ENCODE assay signal across 20 cellular contexts in the genomic region with DNA sequence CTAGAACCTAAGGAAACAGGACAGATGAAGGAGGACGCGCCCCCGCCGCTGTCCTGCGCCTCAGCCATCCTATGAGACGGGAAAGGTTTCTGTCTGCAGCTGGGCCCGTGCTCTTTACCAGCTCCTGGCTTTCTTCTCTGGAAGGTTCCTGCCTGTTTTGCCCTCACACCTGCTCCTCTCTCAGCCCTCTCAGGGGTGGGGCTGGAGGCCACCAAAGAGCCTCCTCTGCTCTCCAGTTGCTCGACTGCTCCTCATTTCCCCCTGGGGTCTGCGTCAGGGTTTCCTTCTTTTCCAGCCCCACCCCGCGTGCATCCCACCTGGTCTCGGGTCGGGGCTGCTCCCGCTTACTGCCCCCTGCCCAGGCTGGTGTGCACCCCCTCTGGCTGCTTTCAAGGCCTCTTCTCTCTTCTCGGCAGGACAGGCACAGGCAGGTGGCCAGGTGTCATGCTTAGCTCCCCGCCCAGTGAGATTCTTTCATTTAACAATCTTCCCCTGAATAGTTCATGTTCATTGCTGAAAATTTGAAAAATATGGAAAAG. TPM values are rescaled to one million over a fixed set of nuclear protein-coding genes. Genes with fewer than 3 reads are reported as not detected.
DNase-seq lines count a peak whose midpoint lies in the region; ATAC-seq and TF ChIP-seq lines count a peak whose summit lies in the region.
"Had no signal": no experiment of that assay in that cellular context is flagged by ENCODE, and none has a peak within 500 bp of the region (broad histone marks: within the 10 kb centered on the region; RNA-seq: fewer than 3 reads in every experiment).

No MANE protein-coding gene starts in this region.

- no peak overlapping the region for H3K27ac ChIP-seq in spleen

- intact Hi-C loops in spleen (cut with DNase I; ENCODE audit: low total_unique reads), result no loop called here

- peaks cover 5 to 10% (median 8%) of the 10 kb centered on the region in 6 donors for H3K4me1 ChIP-seq in spleen
- H3K4me1 ChIP-seq: BE2C had no signal

- no peak for TF ChIP-seq CTCF in WTC11 (IDR thresholded peaks at IDR 0.05)
- no peak for TF ChIP-seq CTCF in spleen (IDR thresholded peaks at IDR 0.05 in 8 of 11, conservative IDR thresholded peaks at IDR 0.05 in 3 of 11)

- H3K36me3 Mint-ChIP-seq in WTC11, result no peaks in the 10 kb centered on the region

- no peak for TF ChIP-seq POLR2A in spleen (IDR thresholded peaks at IDR 0.05)

- no peak overlapping the region for H3K4me3 ChIP-seq in spleen
- H3K4me3 ChIP-seq: HAP-1 had no signal

- H3K36me3 ChIP-seq in spleen, result no peaks in the 10 kb centered on the region
- H3K36me3 ChIP-seq: BE2C, HAP-1 had no signal

- peaks cover 9% of the 10 kb centered on the region; the same call in 1 of the 2 replicates for H3K9me3 Mint-ChIP-seq in WTC11
- H3K9me3 Mint-ChIP-seq: IgD-negative memory B cell had no signal

- POLR2A ChIA-PET in WTC11 (lab: Charles Lee), result no interaction called here

- peak; percentile 5 for DNase-seq in activated gamma-delta T cell (lab: John Stamatoyannopoulos, UW)
- no peak for DNase-seq in activated gamma-delta T cell treated with Interleukin-2 at 50 U/mL for 16 hours
- no peak for DNase-seq in WTC11 (ENCODE audit: low spot score)
- DNase-seq in spleen, result peak; percentile 64
- DNase-seq in NOMO-1 treated with dmso at 0.1 percent for 144 hours (lab: John Stamatoyannopoulos, UW; ENCODE audit: unreplicated experiment), result no peak
- DNase-seq in activated T-cell treated with anti-CD3 and anti-CD28 coated beads, Interleukin-2, amount 50 U/mL, for 48 hours, result no peak
- DNase-seq: ACHN; BE2C; C1 segment of cervical spinal cord; CD4-positive, CD25-positive, alpha-beta regulatory T cell; CD8-positive, alpha-beta memory T cell; COR-L47; DMS 273 treated with DMSO at 0.1 percent for 48 hours; DMS79; GDM1 had no signal

- peak overlapping the region; percentile 25; the same call in 1 of the 2 replicates for H3K27ac Mint-ChIP-seq in WTC11
- H3K27ac Mint-ChIP-seq: CD4-positive, CD25-positive, alpha-beta regulatory T cell; CD8-positive, alpha-beta memory T cell; IgD-negative memory B cell had no signal

- 84 to 92% (median 91%) methylated on average over 16 of the region's 16 CpGs for WGBS in spleen, 5 donors

- no peaks in the 10 kb centered on the region for H3K27me3 ChIP-seq in spleen (replicated peaks in 1 of 7)
- H3K27me3 ChIP-seq: BE2C had no signal

- peaks cover 4% of the 10 kb centered on the region; the same call in 1 of the 2 replicates for H3K4me1 Mint-ChIP-seq in WTC11
- H3K4me1 Mint-ChIP-seq: CD4-positive, CD25-positive, alpha-beta regulatory T cell; CD8-positive, alpha-beta memory T cell had no signal

- ATAC-seq in WTC11, result no peak
- ATAC-seq: HepG2 had no signal

- no peak overlapping the region for H3K4me3 Mint-ChIP-seq in WTC11
- H3K4me3 Mint-ChIP-seq: CD4-positive, CD25-positive, alpha-beta regulatory T cell had no signal

- peaks cover 4% of the 10 kb centered on the region; the same call in 1 of the 2 replicates for H3K27me3 Mint-ChIP-seq in WTC11 (ENCODE audit: low read depth)
- H3K27me3 Mint-ChIP-seq: IgD-negative memory B cell had no signal

- CTCF ChIA-PET in WTC11 (lab: Charles Lee), result no interaction called here

- no peaks in the 10 kb centered on the region for H3K9me3 ChIP-seq in spleen
- H3K9me3 ChIP-seq: BE2C, HAP-1 had no signal

TF ChIP-seq in WTC11, 78 proteins besides CTCF, POLR2A, EP300 and RAD21 (continues in another document):
- TF ChIP-seq FOXP1 (CRISPR knock-in tag; IDR thresholded peaks at IDR 0.05; ENCODE audit: borderline replicate concordance) (no peak), MXD4 (CRISPR knock-in tag; IDR thresholded peaks at IDR 0.05; ENCODE audit: borderline replicate concordance) (no peak), ELF4 (CRISPR knock-in tag; IDR thresholded peaks at IDR 0.05; ENCODE audit: low read depth) (no peak), SOX15 (CRISPR knock-in tag; IDR thresholded peaks at IDR 0.05) (no peak), NR3C1 (CRISPR knock-in tag; conservative IDR thresholded peaks at IDR 0.05; ENCODE audit: low read depth) (no peak), TP53 (CRISPR knock-in tag; IDR thresholded peaks at IDR 0.05) (no peak), ETV6 (CRISPR knock-in tag; IDR thresholded peaks at IDR 0.05) (no peak), ATF1 (CRISPR knock-in tag; IDR thresholded peaks at IDR 0.05) (no peak)
- TF ChIP-seq, protein P1, sequence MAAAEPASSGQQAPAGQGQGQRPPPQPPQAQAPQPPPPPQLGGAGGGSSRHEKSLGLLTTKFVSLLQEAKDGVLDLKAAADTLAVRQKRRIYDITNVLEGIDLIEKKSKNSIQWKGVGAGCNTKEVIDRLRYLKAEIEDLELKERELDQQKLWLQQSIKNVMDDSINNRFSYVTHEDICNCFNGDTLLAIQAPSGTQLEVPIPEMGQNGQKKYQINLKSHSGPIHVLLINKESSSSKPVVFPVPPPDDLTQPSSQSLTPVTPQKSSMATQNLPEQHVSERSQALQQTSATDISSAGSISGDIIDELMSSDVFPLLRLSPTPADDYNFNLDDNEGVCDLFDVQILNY (CRISPR knock-in tag; IDR thresholded peaks at IDR 0.05), result no peak
- TF ChIP-seq, protein P2, sequence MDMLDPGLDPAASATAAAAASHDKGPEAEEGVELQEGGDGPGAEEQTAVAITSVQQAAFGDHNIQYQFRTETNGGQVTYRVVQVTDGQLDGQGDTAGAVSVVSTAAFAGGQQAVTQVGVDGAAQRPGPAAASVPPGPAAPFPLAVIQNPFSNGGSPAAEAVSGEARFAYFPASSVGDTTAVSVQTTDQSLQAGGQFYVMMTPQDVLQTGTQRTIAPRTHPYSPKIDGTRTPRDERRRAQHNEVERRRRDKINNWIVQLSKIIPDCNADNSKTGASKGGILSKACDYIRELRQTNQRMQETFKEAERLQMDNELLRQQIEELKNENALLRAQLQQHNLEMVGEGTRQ (CRISPR knock-in tag; IDR thresholded peaks at IDR 0.05), result no peak
- TF ChIP-seq, protein P3, sequence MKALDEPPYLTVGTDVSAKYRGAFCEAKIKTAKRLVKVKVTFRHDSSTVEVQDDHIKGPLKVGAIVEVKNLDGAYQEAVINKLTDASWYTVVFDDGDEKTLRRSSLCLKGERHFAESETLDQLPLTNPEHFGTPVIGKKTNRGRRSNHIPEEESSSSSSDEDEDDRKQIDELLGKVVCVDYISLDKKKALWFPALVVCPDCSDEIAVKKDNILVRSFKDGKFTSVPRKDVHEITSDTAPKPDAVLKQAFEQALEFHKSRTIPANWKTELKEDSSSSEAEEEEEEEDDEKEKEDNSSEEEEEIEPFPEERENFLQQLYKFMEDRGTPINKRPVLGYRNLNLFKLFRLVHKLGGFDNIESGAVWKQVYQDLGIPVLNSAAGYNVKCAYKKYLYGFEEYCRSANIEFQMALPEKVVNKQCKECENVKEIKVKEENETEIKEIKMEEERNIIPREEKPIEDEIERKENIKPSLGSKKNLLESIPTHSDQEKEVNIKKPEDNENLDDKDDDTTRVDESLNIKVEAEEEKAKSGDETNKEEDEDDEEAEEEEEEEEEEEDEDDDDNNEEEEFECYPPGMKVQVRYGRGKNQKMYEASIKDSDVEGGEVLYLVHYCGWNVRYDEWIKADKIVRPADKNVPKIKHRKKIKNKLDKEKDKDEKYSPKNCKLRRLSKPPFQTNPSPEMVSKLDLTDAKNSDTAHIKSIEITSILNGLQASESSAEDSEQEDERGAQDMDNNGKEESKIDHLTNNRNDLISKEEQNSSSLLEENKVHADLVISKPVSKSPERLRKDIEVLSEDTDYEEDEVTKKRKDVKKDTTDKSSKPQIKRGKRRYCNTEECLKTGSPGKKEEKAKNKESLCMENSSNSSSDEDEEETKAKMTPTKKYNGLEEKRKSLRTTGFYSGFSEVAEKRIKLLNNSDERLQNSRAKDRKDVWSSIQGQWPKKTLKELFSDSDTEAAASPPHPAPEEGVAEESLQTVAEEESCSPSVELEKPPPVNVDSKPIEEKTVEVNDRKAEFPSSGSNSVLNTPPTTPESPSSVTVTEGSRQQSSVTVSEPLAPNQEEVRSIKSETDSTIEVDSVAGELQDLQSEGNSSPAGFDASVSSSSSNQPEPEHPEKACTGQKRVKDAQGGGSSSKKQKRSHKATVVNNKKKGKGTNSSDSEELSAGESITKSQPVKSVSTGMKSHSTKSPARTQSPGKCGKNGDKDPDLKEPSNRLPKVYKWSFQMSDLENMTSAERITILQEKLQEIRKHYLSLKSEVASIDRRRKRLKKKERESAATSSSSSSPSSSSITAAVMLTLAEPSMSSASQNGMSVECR (CRISPR knock-in tag; IDR thresholded peaks at IDR 0.05; ENCODE audit: borderline replicate concordance), result no peak
- TF ChIP-seq, protein P4, sequence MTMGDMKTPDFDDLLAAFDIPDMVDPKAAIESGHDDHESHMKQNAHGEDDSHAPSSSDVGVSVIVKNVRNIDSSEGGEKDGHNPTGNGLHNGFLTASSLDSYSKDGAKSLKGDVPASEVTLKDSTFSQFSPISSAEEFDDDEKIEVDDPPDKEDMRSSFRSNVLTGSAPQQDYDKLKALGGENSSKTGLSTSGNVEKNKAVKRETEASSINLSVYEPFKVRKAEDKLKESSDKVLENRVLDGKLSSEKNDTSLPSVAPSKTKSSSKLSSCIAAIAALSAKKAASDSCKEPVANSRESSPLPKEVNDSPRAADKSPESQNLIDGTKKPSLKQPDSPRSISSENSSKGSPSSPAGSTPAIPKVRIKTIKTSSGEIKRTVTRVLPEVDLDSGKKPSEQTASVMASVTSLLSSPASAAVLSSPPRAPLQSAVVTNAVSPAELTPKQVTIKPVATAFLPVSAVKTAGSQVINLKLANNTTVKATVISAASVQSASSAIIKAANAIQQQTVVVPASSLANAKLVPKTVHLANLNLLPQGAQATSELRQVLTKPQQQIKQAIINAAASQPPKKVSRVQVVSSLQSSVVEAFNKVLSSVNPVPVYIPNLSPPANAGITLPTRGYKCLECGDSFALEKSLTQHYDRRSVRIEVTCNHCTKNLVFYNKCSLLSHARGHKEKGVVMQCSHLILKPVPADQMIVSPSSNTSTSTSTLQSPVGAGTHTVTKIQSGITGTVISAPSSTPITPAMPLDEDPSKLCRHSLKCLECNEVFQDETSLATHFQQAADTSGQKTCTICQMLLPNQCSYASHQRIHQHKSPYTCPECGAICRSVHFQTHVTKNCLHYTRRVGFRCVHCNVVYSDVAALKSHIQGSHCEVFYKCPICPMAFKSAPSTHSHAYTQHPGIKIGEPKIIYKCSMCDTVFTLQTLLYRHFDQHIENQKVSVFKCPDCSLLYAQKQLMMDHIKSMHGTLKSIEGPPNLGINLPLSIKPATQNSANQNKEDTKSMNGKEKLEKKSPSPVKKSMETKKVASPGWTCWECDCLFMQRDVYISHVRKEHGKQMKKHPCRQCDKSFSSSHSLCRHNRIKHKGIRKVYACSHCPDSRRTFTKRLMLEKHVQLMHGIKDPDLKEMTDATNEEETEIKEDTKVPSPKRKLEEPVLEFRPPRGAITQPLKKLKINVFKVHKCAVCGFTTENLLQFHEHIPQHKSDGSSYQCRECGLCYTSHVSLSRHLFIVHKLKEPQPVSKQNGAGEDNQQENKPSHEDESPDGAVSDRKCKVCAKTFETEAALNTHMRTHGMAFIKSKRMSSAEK (CRISPR knock-in tag; IDR thresholded peaks at IDR 0.05; ENCODE audit: borderline replicate concordance), result no peak

RNA-seq across cellular contexts. Expression of a gene that starts 4.6 kb away (rescaled TPM):
- total RNA-seq in WTC11 (2021) (not detected in 3 replicates), spleen (not detected)
- polyA plus RNA-seq in spleen, result not detected
- total RNA-seq: CD4-positive, CD25-positive, alpha-beta regulatory T cell; CD8-positive, alpha-beta memory T cell; Daoy; H1; HepG2 had no signal
- polyA plus RNA-seq: CD4-positive, CD25-positive, alpha-beta regulatory T cell; CD8-positive, alpha-beta memory T cell; H1; HepG2; IgD-negative memory B cell had no signal

RNA-seq across cellular contexts. Expression of a gene that starts 4.8 kb away (rescaled TPM):
- total RNA-seq in WTC11 (2021) (64.1 to 85.4 TPM (median 71.4 TPM) in 3 replicates), spleen (100 to 1,000 TPM in 2 of 7 donors, 10 to 100 TPM in 5; 58.6 to 124 (median 92.2) TPM)
- 10 to 100 TPM in 2 of 3 donors, 1 to 10 TPM in 1; 10.0 to 24.4 (median 14.7) TPM for polyA plus RNA-seq in spleen

Comparison
In these comparisons a context has a peak if more than half of its experiments do, and no peak if none do; other contexts are left out.
1. DNase-seq: peak in activated gamma-delta T cell (single experiment) and spleen (single experiment); none in activated gamma-delta T cell treated with Interleukin-2 at 50 U/mL for 16 hours (single experiment), WTC11 (single experiment), NOMO-1 treated with dmso at 0.1 percent for 144 hours (single experiment) and activated T-cell treated with anti-CD3 and anti-CD28 coated beads, Interleukin-2, amount 50 U/mL, for 48 hours (0 of 2).